Comparison of ENCODE assay signal across 1 cellular context in the genomic region with DNA sequence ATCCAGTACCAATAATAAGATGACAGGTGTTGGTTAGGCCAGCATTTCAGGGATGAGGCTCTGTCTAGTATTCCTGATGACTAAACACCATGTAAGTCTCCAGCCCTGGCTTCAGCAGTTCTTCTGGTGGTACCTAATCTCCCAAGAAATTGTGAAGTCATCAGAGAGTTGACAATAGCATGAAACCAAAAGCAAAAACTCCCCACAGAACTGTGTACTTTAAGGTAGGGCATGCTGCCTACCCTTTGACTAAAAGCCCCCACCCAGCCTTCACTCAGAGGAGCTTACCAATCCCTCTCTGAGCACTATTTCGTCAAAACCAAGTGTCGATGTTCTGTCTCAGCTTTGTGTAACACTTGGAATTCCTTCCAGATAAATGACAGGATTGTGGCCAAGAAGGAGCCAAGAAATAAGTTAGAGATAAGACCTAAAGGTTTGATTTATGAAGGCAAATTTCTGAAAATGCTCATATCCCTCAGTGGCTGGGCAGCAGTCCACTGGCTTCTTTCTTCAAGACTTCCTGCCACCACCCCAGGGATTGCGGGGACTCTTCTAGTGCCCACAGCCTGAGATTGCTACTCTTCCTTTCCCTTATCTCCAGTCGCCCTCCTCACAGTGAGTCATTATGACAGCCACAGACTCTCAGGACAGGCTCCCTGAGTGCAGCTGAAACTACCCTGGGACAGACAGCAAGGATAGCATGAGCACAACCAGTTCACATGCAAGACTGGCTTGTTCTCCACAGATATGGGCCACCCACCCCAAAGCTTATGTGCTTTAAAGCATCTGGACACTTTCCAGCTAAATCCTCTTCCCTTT.
TF ChIP-seq lines count a peak whose summit lies in the region.

No MANE protein-coding gene starts in this region.

TF ChIP-seq in GM12891, 5 proteins besides CTCF, POLR2A, EP300 and RAD21 (continued from another document):
- no peak for TF ChIP-seq PAX5 (IDR thresholded peaks at IDR 0.05; ENCODE audit: insufficient read depth, low read length, severe bottlenecking)
- no peak for TF ChIP-seq SPI1 (IDR thresholded peaks at IDR 0.05; ENCODE audit: low read depth, low read length)
